8 cellular contexts compared by ENCODE assay signal in the genomic region with DNA sequence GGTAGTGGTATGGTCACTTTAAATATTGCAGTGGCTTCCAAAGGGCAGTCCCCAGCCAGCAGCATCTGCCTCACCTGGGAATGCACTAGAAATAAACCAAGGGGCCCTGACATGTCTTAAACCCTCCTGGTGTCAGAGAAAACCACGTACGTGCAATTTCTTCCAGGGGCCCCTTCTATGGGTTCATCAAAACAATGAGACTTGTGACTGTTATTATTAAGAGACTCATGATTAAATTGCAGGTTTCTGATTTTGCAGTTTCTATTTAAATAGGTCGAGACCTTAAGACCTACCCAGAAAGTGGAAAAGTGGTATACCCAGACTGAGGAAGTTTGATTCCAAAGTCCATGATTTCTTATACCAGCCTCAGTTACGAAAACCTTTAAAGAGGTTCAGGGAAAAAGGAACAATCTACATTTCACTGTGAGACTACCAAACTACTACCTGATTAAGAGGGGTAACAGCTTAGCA. TPM values are rescaled to one million over a fixed set of nuclear protein-coding genes. Genes with fewer than 3 reads are reported as not detected.
DNase-seq lines count a peak whose midpoint lies in the region; ATAC-seq, FAIRE-seq and TF ChIP-seq lines count a peak whose summit lies in the region.

No MANE protein-coding gene starts in this region.

- FAIRE-seq in pancreas (lab: Jason Lieb, UNC), result no peak

- H3K9me3 Mint-ChIP-seq in effector memory CD8-positive, alpha-beta T cell, result no peaks in the 10 kb centered on the region

- peaks cover 2 to 45% (median 23%) of the 10 kb centered on the region in 3 donors for H3K4me1 ChIP-seq in pancreas

- peak overlapping the region; percentile 6 to 77 (median 40) for H3K27ac ChIP-seq in pancreas

- H3K4me3 Mint-ChIP-seq in effector memory CD8-positive, alpha-beta T cell, result peak overlapping the region; percentile 96 to 97

- H3K9me3 ChIP-seq in pancreas, result no peaks in the 10 kb centered on the region

- no peaks in the 10 kb centered on the region for H3K27me3 ChIP-seq in pancreas

- no peak for TF ChIP-seq CTCF in pancreas (IDR thresholded peaks at IDR 0.05)

- ATAC-seq in GM18505 (IDR thresholded peaks at IDR 0.05; ENCODE audit: unreplicated experiment) (peak; percentile 7), pancreas (no peak), HG03457 (IDR thresholded peaks at IDR 0.05; ENCODE audit: unreplicated experiment) (no peak), HG02571 (IDR thresholded peaks at IDR 0.05; ENCODE audit: unreplicated experiment) (no peak), GM21526 (IDR thresholded peaks at IDR 0.05; ENCODE audit: low FRiP score, unreplicated experiment) (no peak)
- peak; percentile 21 for ATAC-seq in effector memory CD8-positive, alpha-beta T cell (replicated peaks)

- DNase-seq in NCI-H69 (lab: John Stamatoyannopoulos, UW) (peak; percentile 47), pancreas (no peak), HuH-7 (ENCODE audit: low spot score) (no peak)
- no peak for DNase-seq in effector memory CD8-positive, alpha-beta T cell

- 41 to 55% methylated on average over 4 of the region's 4 CpGs for WGBS in pancreas, 2 donors

- peaks cover 15 to 38% (median 35%) of the 10 kb centered on the region in 3 donors for H3K36me3 ChIP-seq in pancreas

- peak overlapping the region; percentile 92 to 99 for H3K27ac Mint-ChIP-seq in effector memory CD8-positive, alpha-beta T cell

- H3K4me1 Mint-ChIP-seq in effector memory CD8-positive, alpha-beta T cell (ENCODE audit: low read depth in 2 of 2), result peaks cover 60 to 88% of the 10 kb centered on the region in 2 donors

- H3K36me3 Mint-ChIP-seq in effector memory CD8-positive, alpha-beta T cell (ENCODE audit: insufficient read depth), result peaks cover 68% of the 10 kb centered on the region

- intact Hi-C loops in pancreas (cut with DNase I), result loop anchor here in 1 of 3 donors (5.0 kb wide), 1 partner anchor 160 kb away; no protein-coding TSS in a partner anchor

- no peaks in the 10 kb centered on the region for H3K27me3 Mint-ChIP-seq in effector memory CD8-positive, alpha-beta T cell

- H3K4me3 ChIP-seq in pancreas, result peak overlapping the region in 2 of 4 donors; percentile 69 to 79

- TF ChIP-seq POLR2A in GM18505 (IDR thresholded peaks at IDR 0.05; ENCODE audit: borderline replicate concordance, extremely low read depth, insufficient read depth, insufficient read length), result no peak

RNA-seq across cellular contexts. Expression of a gene that starts 0.7 kb away (rescaled TPM):
- 10 to 100 TPM in 1 of 6 donors, 1 to 10 TPM in 5; 4.8 to 12.9 (median 6.9) TPM for total RNA-seq in pancreas
- polyA plus RNA-seq in pancreas, result 10 to 100 TPM in 1 of 2 donors, 1 to 10 TPM in 1; 9.6 to 12.1 TPM

RNA-seq across cellular contexts. Expression of a gene that starts 8.5 kb away (rescaled TPM):
- total RNA-seq in pancreas, result 100 to 1,000 TPM; 145 to 398 (median 199) TPM
- 100 to 1,000 TPM; 249 to 372 TPM for polyA plus RNA-seq in pancreas

RNA-seq across cellular contexts. Expression of a gene that starts 9.2 kb away (rescaled TPM):
- total RNA-seq in pancreas, result 10 to 100 TPM; 10.0 to 25.9 (median 18.2) TPM
- polyA plus RNA-seq in pancreas, result 10 to 100 TPM; 34.8 to 80.8 TPM

RNA-seq across cellular contexts. Expression of a gene that starts 48.7 kb away (rescaled TPM):
- 1 to 10 TPM in 4 of 6 donors, under 1 TPM in 2; 0.51 to 6.3 (median 1.1) TPM for total RNA-seq in pancreas
- polyA plus RNA-seq in pancreas, result 1 to 10 TPM; 1.5 to 2.4 TPM

Comparison
In these comparisons a context has a peak if more than half of its experiments do, and no peak if none do; other contexts are left out.
1. ATAC-seq: peak in GM18505 (single experiment) and effector memory CD8-positive, alpha-beta T cell (single experiment); none in pancreas (0 of 4), HG03457 (single experiment), HG02571 (single experiment) and GM21526 (single experiment).